In the genomic region with DNA sequence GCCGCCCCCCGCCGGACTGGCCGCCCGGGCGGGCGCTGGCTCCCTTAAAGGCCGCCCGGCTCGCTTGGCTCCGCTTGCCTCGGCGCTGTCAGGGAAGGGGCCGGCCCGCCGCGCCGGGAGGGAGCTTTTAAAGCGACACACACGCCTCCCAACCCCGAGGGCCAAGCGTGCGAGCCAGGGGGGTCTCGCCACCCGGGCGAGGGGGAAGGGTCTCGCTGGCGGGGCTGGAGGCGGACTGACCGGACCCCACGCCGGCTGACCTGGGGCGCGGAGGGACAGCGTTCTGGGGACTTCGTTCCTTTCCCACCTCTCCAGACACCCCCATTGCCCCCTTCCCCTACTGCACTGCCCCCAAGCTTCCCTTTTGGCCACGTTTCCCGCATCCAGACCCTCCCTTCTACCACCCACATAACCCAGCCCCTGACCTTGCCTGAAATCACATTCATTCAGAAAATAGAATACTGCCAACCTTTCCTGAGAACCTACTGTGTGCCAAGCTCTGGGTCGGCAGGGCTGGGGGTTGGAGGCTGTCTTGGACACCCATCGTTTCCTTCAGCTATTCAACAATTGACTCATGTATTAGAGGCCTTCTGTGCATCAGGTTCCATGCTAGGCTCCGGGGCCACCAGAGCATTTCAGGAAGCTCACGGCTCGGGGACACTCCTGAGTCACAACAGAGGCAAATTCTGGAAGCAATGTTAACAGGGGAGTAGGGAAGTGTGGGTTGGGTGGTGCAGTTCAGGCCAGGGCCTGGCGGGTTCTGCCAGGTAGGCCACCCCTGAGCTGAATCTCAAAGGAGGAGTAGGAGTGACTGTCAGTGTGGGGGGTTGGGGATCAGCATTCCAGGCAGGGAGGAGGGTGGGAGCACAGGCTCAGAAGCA, we compare ENCODE assay signal across 8 cellular contexts. TPM values are rescaled to one million over a fixed set of nuclear protein-coding genes. Genes with fewer than 3 reads are reported as not detected.
DNase-seq lines count a peak whose midpoint lies in the region; ATAC-seq and TF ChIP-seq lines count a peak whose summit lies in the region.

A gene with protein sequence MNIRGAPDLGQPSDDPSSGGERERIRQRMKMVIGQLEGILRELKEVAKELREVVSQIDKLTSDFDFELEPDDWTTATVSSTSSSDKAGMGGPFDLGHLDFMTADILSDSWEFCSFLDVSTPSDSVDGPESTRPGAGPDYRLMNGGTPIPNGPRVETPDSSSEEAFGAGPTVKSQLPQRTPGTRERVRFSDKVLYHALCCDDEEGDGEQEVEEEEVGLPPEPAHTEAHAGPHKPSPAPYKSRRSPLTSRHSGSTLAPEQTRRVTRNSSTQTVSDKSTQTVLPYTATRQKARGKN (minus strand): TSS at position 102 of the 881 bp plus-strand sequence. CDS start 2,221 bp downstream, outside the sequence.

- H2BK15ac ChIP-seq in H9 (ENCODE audit: low read depth, low read length) = no peak within 1 kb of the TSS

- H3K9ac ChIP-seq in H9 (ENCODE audit: extremely low read depth, insufficient read length, low read length) (no peak within 1 kb of the TSS), iPS-18a (ENCODE audit: low read length) (no peak within 1 kb of the TSS)

- no peak within 1 kb of the TSS for H4K91ac ChIP-seq in H9 (ENCODE audit: insufficient read length, low read depth, low read length)

- H3K4me1 ChIP-seq in H9 (ENCODE audit: insufficient read depth, low read length) (peaks cover 11% of the 10 kb centered on the region), iPS-18a (ENCODE audit: control insufficient read depth, low read depth, low read length) (peaks cover 20% of the 10 kb centered on the region)

- H4K8ac ChIP-seq in H9 (replicated peaks; ENCODE audit: insufficient read length, low read depth, low read length) = no peak within 1 kb of the TSS

- peaks cover 30 to 34% of the 10 kb centered on the region in 2 experiments for H3K4me1 Mint-ChIP-seq in H9

- H3K9me3 ChIP-seq in H9 (ENCODE audit: control insufficient read depth, low read depth, low read length) = no peaks in the 10 kb centered on the region
- no peaks in the 10 kb centered on the region for H3K9me3 ChIP-seq in iPS-18a (ENCODE audit: control insufficient read depth, low read depth, low read length)

- H3K27me3 Mint-ChIP-seq in H9 (ENCODE audit: low read depth) = peaks cover 61% of the 10 kb centered on the region

- H3K79me1 ChIP-seq in H9 (ENCODE audit: insufficient read depth, low read depth, low read length, poor library complexity, severe bottlenecking) = no peaks in the 10 kb centered on the region

- DNase-seq in H9 (peak; percentile 47), T47D (ENCODE audit: low read depth in 1 of 2, low spot score in 1 of 2) (peak; percentile 33 to 76), skeletal muscle cell (ENCODE audit: low read depth) (no peak)

- H4K5ac ChIP-seq in H9 (ENCODE audit: insufficient read length, low read depth, low read length) = no peak within 1 kb of the TSS

- no peak for TF ChIP-seq CTCF in H9 (conservative IDR thresholded peaks at IDR 0.05)

- no peak within 1 kb of the TSS for H3K27ac ChIP-seq in H9 (ENCODE audit: insufficient read length, low read depth, low read length)
- no peak within 1 kb of the TSS for H3K27ac ChIP-seq in iPS-18a (ENCODE audit: low read length)

- H3K4me2 ChIP-seq in H9 (ENCODE audit: insufficient read depth, insufficient read length, low read length) = peak within 1 kb of the TSS; percentile 74

- H3K27ac Mint-ChIP-seq in H9 = no peak within 1 kb of the TSS

- H3K4me3 ChIP-seq in iPS-18a (ENCODE audit: low read length) (peak within 1 kb of the TSS; percentile 68), skeletal muscle cell (ENCODE audit: low read depth, low read length) (peak within 1 kb of the TSS; percentile 39)

- H2BK120ac ChIP-seq in H9 (ENCODE audit: low read depth, low read length, poor library complexity, severe bottlenecking) = no peak within 1 kb of the TSS

- H3K9me3 Mint-ChIP-seq in H9 = no peaks in the 10 kb centered on the region

- in situ Hi-C loops in T47D (cut with HindIII; ENCODE audit: low pct_unique_long_range_greater_than_20kb, low sequenced_read_pairs) = no loop called here

- no peak within 1 kb of the TSS for H3T11ph ChIP-seq in H9 (ENCODE audit: low read length)

- H2BK20ac ChIP-seq in H9 (ENCODE audit: low read depth, low read length, poor library complexity, severe bottlenecking) = no peak within 1 kb of the TSS

- no peak within 1 kb of the TSS for H3K14ac ChIP-seq in H9 (ENCODE audit: insufficient read depth, low read length)

- no peak within 1 kb of the TSS for H3K56ac ChIP-seq in H9 (ENCODE audit: insufficient read length, low read depth, low read length)

- no peak within 1 kb of the TSS for H2BK12ac ChIP-seq in H9 (ENCODE audit: insufficient read length, low read depth, low read length)

- H2AK5ac ChIP-seq in H9 (ENCODE audit: insufficient read length, low read length) = no peak within 1 kb of the TSS

- H2BK5ac ChIP-seq in H9 (ENCODE audit: insufficient read length, low read length) = no peak within 1 kb of the TSS

- H3K23me2 ChIP-seq in H9 (ENCODE audit: insufficient read length, low read depth, low read length, poor library complexity, severe bottlenecking) = peaks cover 20% of the 10 kb centered on the region

- H3K4ac ChIP-seq in H9 (ENCODE audit: low read depth, low read length) = no peak within 1 kb of the TSS

- H3K18ac ChIP-seq in H9 (ENCODE audit: insufficient read length, low read depth, low read length) = no peak within 1 kb of the TSS

- H3K23ac ChIP-seq in H9 (ENCODE audit: insufficient read length, low read depth, low read length) = no peak within 1 kb of the TSS

- H3K79me2 ChIP-seq in H9 (ENCODE audit: insufficient read depth, low read length) = no peaks in the 10 kb centered on the region

- H3K36me3 Mint-ChIP-seq in H9 (ENCODE audit: insufficient read depth in 1 of 3, low read depth in 3 of 3) = no peaks in the 10 kb centered on the region

- WGBS in H9 (ENCODE audit: extremely low coverage, insufficient read length, low lambda C conversion rate) = no CpG with 5 or more reads among the region's 44 CpGs

- peak within 1 kb of the TSS; percentile 63 to 84 for H3K4me3 Mint-ChIP-seq in H9

- ATAC-seq in GM21723 (IDR thresholded peaks at IDR 0.05; ENCODE audit: unreplicated experiment) (no peak), HG03342 (IDR thresholded peaks at IDR 0.05; ENCODE audit: unreplicated experiment) (no peak), GM21576 (IDR thresholded peaks at IDR 0.05; ENCODE audit: unreplicated experiment) (no peak), HG03571 (IDR thresholded peaks at IDR 0.05; ENCODE audit: unreplicated experiment) (no peak)

- no peaks in the 10 kb centered on the region for H3K36me3 ChIP-seq in iPS-18a (ENCODE audit: control insufficient read depth, low read depth, low read length)

- H3K27me3 ChIP-seq in H9 (ENCODE audit: insufficient read depth, low read length) (peaks cover 2% of the 10 kb centered on the region; the same call in 1 of the 2 replicates), iPS-18a (ENCODE audit: control insufficient read depth, insufficient read depth, low read length) (peaks cover 10% of the 10 kb centered on the region)

- H4K20me1 ChIP-seq in H9 (ENCODE audit: control insufficient read depth, insufficient read depth, insufficient read length) = no peaks in the 10 kb centered on the region

- no peak within 1 kb of the TSS for H2AFZ ChIP-seq in H9 (ENCODE audit: low read length)

RNA-seq across cellular contexts. Expression of the gene that starts here (rescaled TPM):
- 1.9 and 2.5 TPM in 2 replicates for total RNA-seq in H9 (2021)
